Comparison of ENCODE assay signal across 8 cellular contexts in the genomic region with DNA sequence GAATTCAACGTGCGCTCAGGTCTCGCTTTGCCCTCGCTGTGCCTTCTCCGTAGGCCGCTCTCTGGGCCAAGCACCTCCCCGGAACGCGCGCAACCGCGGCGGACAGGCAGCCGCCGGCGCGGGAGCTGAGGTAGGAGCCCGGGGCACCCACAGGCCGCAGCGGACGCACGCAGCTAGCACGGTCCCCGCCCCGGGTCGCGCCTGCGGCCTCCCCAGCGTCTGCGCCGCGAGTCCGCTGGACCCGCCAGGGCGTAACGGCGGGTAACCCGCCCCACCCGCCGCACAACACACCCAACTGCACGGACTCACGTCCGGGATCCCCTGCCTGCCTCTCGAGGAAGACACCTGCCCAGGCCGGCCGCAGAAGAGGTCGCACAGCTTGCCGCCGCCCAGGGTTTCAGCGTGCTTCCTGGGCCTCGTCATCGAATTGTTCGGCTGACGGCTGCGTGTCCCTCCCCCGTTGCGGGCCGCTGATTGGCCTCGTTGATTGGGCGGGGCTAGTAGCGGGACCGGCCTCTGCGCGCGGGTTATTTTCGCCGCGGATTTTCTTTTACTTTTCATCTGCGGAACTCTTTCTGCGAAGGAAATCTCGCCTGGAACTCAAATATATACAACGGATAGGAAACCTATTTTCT. TPM values are rescaled to one million over a fixed set of nuclear protein-coding genes. Genes with fewer than 3 reads are reported as not detected.
DNase-seq lines count a peak whose midpoint lies in the region; TF ChIP-seq lines count a peak whose summit lies in the region.

A gene with protein sequence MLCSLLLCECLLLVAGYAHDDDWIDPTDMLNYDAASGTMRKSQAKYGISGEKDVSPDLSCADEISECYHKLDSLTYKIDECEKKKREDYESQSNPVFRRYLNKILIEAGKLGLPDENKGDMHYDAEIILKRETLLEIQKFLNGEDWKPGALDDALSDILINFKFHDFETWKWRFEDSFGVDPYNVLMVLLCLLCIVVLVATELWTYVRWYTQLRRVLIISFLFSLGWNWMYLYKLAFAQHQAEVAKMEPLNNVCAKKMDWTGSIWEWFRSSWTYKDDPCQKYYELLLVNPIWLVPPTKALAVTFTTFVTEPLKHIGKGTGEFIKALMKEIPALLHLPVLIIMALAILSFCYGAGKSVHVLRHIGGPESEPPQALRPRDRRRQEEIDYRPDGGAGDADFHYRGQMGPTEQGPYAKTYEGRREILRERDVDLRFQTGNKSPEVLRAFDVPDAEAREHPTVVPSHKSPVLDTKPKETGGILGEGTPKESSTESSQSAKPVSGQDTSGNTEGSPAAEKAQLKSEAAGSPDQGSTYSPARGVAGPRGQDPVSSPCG (minus strand): TSS at position 433 of the 635 bp plus-strand sequence. CDS start 13,047 bp downstream, outside the sequence.

- peak within 1 kb of the TSS; percentile 75 to 88 for H3K4me3 Mint-ChIP-seq in H9
- H3K4me3 Mint-ChIP-seq in neural crest cell = peak within 1 kb of the TSS; percentile 81

- H3K14ac ChIP-seq in H9 (ENCODE audit: insufficient read depth, low read length) = peak within 1 kb of the TSS; percentile 55

- H2BK5ac ChIP-seq in H9 (ENCODE audit: insufficient read length, low read length) = no peak within 1 kb of the TSS

- no peaks in the 10 kb centered on the region for H3K23me2 ChIP-seq in H9 (ENCODE audit: insufficient read length, low read depth, low read length, poor library complexity, severe bottlenecking)

- H3K27ac Mint-ChIP-seq in H9 (peak within 1 kb of the TSS in 2 of 3 experiments; percentile 86 to 89; a peak in 3 of 7 replicates), neural crest cell (ENCODE audit: unreplicated experiment) (peak within 1 kb of the TSS; percentile 98)

- H3K4me2 ChIP-seq in H9 (ENCODE audit: insufficient read depth, insufficient read length, low read length) = peak within 1 kb of the TSS; percentile 66
- peak within 1 kb of the TSS; percentile 60 for H3K4me2 ChIP-seq in MM.1S (ENCODE audit: low read depth, low read length)

- peaks cover 5 to 11% of the 10 kb centered on the region in 2 experiments for H3K4me1 Mint-ChIP-seq in H9
- peaks cover 26% of the 10 kb centered on the region for H3K4me1 Mint-ChIP-seq in neural crest cell

- no peak within 1 kb of the TSS for H2BK12ac ChIP-seq in H9 (ENCODE audit: insufficient read length, low read depth, low read length)

- TF ChIP-seq CTCF in H9 (conservative IDR thresholded peaks at IDR 0.05) (no peak), MM.1S (IDR thresholded peaks at IDR 0.05; ENCODE audit: low read length) (no peak), fibroblast of villous mesenchyme (IDR thresholded peaks at IDR 0.05; ENCODE audit: insufficient read depth, low read depth, low read length) (no peak), neural crest cell (conservative IDR thresholded peaks at IDR 0.05) (no peak)

- H3K36me3 ChIP-seq in MM.1S (replicated peaks; ENCODE audit: insufficient read depth, low read length) = no peaks in the 10 kb centered on the region
- peaks cover 0 to 2% of the 10 kb centered on the region in 2 donors for H3K36me3 ChIP-seq in stomach smooth muscle (ENCODE audit: control insufficient read depth in 2 of 2, insufficient read depth in 2 of 2, low read length in 2 of 2)

- no peak within 1 kb of the TSS for H2BK20ac ChIP-seq in H9 (ENCODE audit: low read depth, low read length, poor library complexity, severe bottlenecking)

- H3K9me3 ChIP-seq in H9 (ENCODE audit: control insufficient read depth, low read depth, low read length) = no peaks in the 10 kb centered on the region
- H3K9me3 ChIP-seq in MM.1S (replicated peaks; ENCODE audit: insufficient read depth, low read length) = no peaks in the 10 kb centered on the region
- H3K9me3 ChIP-seq in stomach smooth muscle (ENCODE audit: control insufficient read depth in 2 of 2, low read length in 2 of 2) = no peaks in the 10 kb centered on the region

- peak within 1 kb of the TSS; percentile 60 for H3K9ac ChIP-seq in H9 (ENCODE audit: extremely low read depth, insufficient read length, low read length)
- peak within 1 kb of the TSS; percentile 85 for H3K9ac ChIP-seq in MM.1S (ENCODE audit: low read length)
- H3K9ac ChIP-seq in stomach smooth muscle (ENCODE audit: low read length in 2 of 2) = peak within 1 kb of the TSS; percentile 86 to 92

- no CpG with 5 or more reads among the region's 72 CpGs for WGBS in H9 (ENCODE audit: extremely low coverage, insufficient read length, low lambda C conversion rate)

- H3K27me3 Mint-ChIP-seq in H9 (ENCODE audit: low read depth) (0 out of 2 replicates have a peak, but pooled peaks cover 5% of the 10 kb centered on the region), neural crest cell (ENCODE audit: low read depth) (no peaks in the 10 kb centered on the region)

- H4K8ac ChIP-seq in H9 (replicated peaks; ENCODE audit: insufficient read length, low read depth, low read length) = no peak within 1 kb of the TSS

- H3K4me3 ChIP-seq in MM.1S (ENCODE audit: low read length) (peak within 1 kb of the TSS; percentile 69), fibroblast of villous mesenchyme (ENCODE audit: low read depth, low read length) (peak within 1 kb of the TSS; percentile 79), stomach smooth muscle (ENCODE audit: low read length in 2 of 2) (peak within 1 kb of the TSS; percentile 86 to 90)

- no peak within 1 kb of the TSS for H4K5ac ChIP-seq in H9 (ENCODE audit: insufficient read length, low read depth, low read length)

- H3K9me2 ChIP-seq in MM.1S (replicated peaks; ENCODE audit: insufficient read depth, low read length) = no peaks in the 10 kb centered on the region

- no peak within 1 kb of the TSS for H2BK15ac ChIP-seq in H9 (ENCODE audit: low read depth, low read length)

- no peaks in the 10 kb centered on the region for H3K27me3 ChIP-seq in H9 (ENCODE audit: insufficient read depth, low read length)
- H3K27me3 ChIP-seq in MM.1S (replicated peaks; ENCODE audit: insufficient read depth, low read length) = no peaks in the 10 kb centered on the region
- no peaks in the 10 kb centered on the region for H3K27me3 ChIP-seq in stomach smooth muscle (ENCODE audit: control insufficient read depth in 1 of 2, insufficient read depth in 2 of 2, low read length in 2 of 2)

- H3K27ac ChIP-seq in H9 (ENCODE audit: insufficient read length, low read depth, low read length) = no peak within 1 kb of the TSS
- peak within 1 kb of the TSS; percentile 94 for H3K27ac ChIP-seq in MM.1S (ENCODE audit: low read length)
- peak within 1 kb of the TSS; percentile 93 for H3K27ac ChIP-seq in stomach smooth muscle (ENCODE audit: low read length)

- H2AK5ac ChIP-seq in H9 (ENCODE audit: insufficient read length, low read length) = no peak within 1 kb of the TSS

- H3K56ac ChIP-seq in H9 (ENCODE audit: insufficient read length, low read depth, low read length) = no peak within 1 kb of the TSS

- H3K4me1 ChIP-seq in H9 (ENCODE audit: insufficient read depth, low read length) (no peaks in the 10 kb centered on the region; the same call in none of the 2 replicates), MM.1S (ENCODE audit: low read length) (no peaks in the 10 kb centered on the region), stomach smooth muscle (ENCODE audit: control insufficient read depth, insufficient read depth, low read length) (peaks cover 10% of the 10 kb centered on the region)

- H3K9me3 Mint-ChIP-seq in H9 (no peaks in the 10 kb centered on the region), neural crest cell (no peaks in the 10 kb centered on the region)

- H2BK120ac ChIP-seq in H9 (ENCODE audit: low read depth, low read length, poor library complexity, severe bottlenecking) = peak within 1 kb of the TSS; percentile 53

- H3F3A ChIP-seq in MM.1S (ENCODE audit: insufficient read depth, low read length) = peaks cover 10% of the 10 kb centered on the region; the same call in 1 of the 2 replicates

- H4K20me1 ChIP-seq in H9 (ENCODE audit: control insufficient read depth, insufficient read depth, insufficient read length) = no peaks in the 10 kb centered on the region
- no peaks in the 10 kb centered on the region for H4K20me1 ChIP-seq in MM.1S (ENCODE audit: insufficient read depth, low read length)

- H2AFZ ChIP-seq in H9 (ENCODE audit: low read length) = no peak within 1 kb of the TSS
- peak within 1 kb of the TSS; percentile 65; the same call in 1 of the 2 replicates for H2AFZ ChIP-seq in MM.1S (ENCODE audit: low read length)

- peak within 1 kb of the TSS; percentile 28 for H3K18ac ChIP-seq in H9 (ENCODE audit: insufficient read length, low read depth, low read length)

- H3K79me2 ChIP-seq in H9 (ENCODE audit: insufficient read depth, low read length) (peaks cover 2% of the 10 kb centered on the region; the same call in 1 of the 2 replicates), MM.1S (ENCODE audit: low read length) (peaks cover 29% of the 10 kb centered on the region)

- H3K36me3 Mint-ChIP-seq in H9 (ENCODE audit: insufficient read depth in 1 of 3, low read depth in 3 of 3) (peaks cover 0 to 10% (median 0%) of the 10 kb centered on the region in 3 experiments; a peak in 3 of 7 replicates), neural crest cell (ENCODE audit: low read depth) (peaks cover 2% of the 10 kb centered on the region)

- no peak within 1 kb of the TSS for H3K23ac ChIP-seq in H9 (ENCODE audit: insufficient read length, low read depth, low read length)

- H3K79me1 ChIP-seq in H9 (ENCODE audit: insufficient read depth, low read depth, low read length, poor library complexity, severe bottlenecking) = no peaks in the 10 kb centered on the region

- no peak within 1 kb of the TSS for H4K91ac ChIP-seq in H9 (ENCODE audit: insufficient read length, low read depth, low read length)

- DNase-seq in ELR (ENCODE audit: low read depth) (peak; percentile 96), H9 (peak; percentile 92), MM.1S (peak; percentile 89), SIG-M5 (lab: John Stamatoyannopoulos, UW) (peak; percentile 45), activated gamma-delta T cell treated with Interleukin-2 at 50 U/mL for 16 hours (peak; percentile 88), fibroblast of villous mesenchyme (ENCODE audit: low read depth) (peak; percentile 92), neural crest cell (ENCODE audit: low read depth, low spot score) (peak; percentile 83)

- H3K4ac ChIP-seq in H9 (ENCODE audit: low read depth, low read length) = no peak within 1 kb of the TSS

- H3T11ph ChIP-seq in H9 (ENCODE audit: low read length) = no peak within 1 kb of the TSS

RNA-seq across cellular contexts. Expression of the gene that starts here (rescaled TPM):
- total RNA-seq in H9 (2021) (18.2 and 18.8 TPM in 2 replicates), fibroblast of villous mesenchyme (26.7 and 41.9 TPM in 2 replicates), neural crest cell (42.7 and 43.3 TPM in 2 replicates)

Comparison
In these comparisons a context has a peak if more than half of its experiments do, and no peak if none do; other contexts are left out.
1. DNase-seq: peak in every context shown above with its lines; median percentile 96 in ELR; 92 in H9; 92 in fibroblast of villous mesenchyme; 89 in MM.1S; 88 in activated gamma-delta T cell treated with Interleukin-2 at 50 U/mL for 16 hours; 83 in neural crest cell; 45 in SIG-M5.